Comparison of ENCODE assay signal across 8 cellular contexts in genomic region chr15:38389924-38390542, GRCh38.
DNase-seq lines count a peak whose midpoint lies in the region; ATAC-seq and TF ChIP-seq lines count a peak whose summit lies in the region.

No MANE protein-coding gene starts in this region.

- 69 to 71% (median 71%) methylated on average over 3 of the region's 3 CpGs for WGBS in heart left ventricle, 4 donors

- H3K9me3 Mint-ChIP-seq in CD4-positive, CD25-positive, alpha-beta regulatory T cell = peaks cover 0 to 3% (median 0%) of the 10 kb centered on the region in 7 donors
- no peaks in the 10 kb centered on the region for H3K9me3 Mint-ChIP-seq in activated naive CD4-positive, alpha-beta T cell treated with anti-CD3 and anti-CD28 coated beads, Interleukin-2, amount 10 ng/mL, durations not matched to agents 7 days and 5 days

- no peaks in the 10 kb centered on the region for H3K36me3 ChIP-seq in CD4-positive, CD25-positive, alpha-beta regulatory T cell (ENCODE audit: control insufficient read depth, insufficient read depth, low read length)
- H3K36me3 ChIP-seq in SK-N-MC (ENCODE audit: insufficient read depth, low read length) = no peaks in the 10 kb centered on the region
- H3K36me3 ChIP-seq in heart left ventricle = no peaks in the 10 kb centered on the region
- no peaks in the 10 kb centered on the region for H3K36me3 ChIP-seq in gastrocnemius medialis

- no peaks in the 10 kb centered on the region for H3K4me1 ChIP-seq in CD4-positive, CD25-positive, alpha-beta regulatory T cell (ENCODE audit: control insufficient read depth, insufficient read depth, low read length, poor library complexity, severe bottlenecking)
- no peaks in the 10 kb centered on the region for H3K4me1 ChIP-seq in heart left ventricle
- H3K4me1 ChIP-seq in gastrocnemius medialis = no peaks in the 10 kb centered on the region

- H3K27ac ChIP-seq in CD4-positive, CD25-positive, alpha-beta regulatory T cell (ENCODE audit: insufficient read depth, low read length, poor library complexity, severe bottlenecking) = no peak overlapping the region
- no peak overlapping the region for H3K27ac ChIP-seq in SK-N-MC
- H3K27ac ChIP-seq in heart left ventricle = no peak overlapping the region
- no peak overlapping the region for H3K27ac ChIP-seq in gastrocnemius medialis

- in situ Hi-C loops in gastrocnemius medialis (cut with MboI; ENCODE audit: low sequenced_read_pairs in 4 of 4) = no loop called here

- no peaks in the 10 kb centered on the region for H3K9me3 ChIP-seq in CD4-positive, CD25-positive, alpha-beta regulatory T cell (ENCODE audit: control insufficient read depth in 2 of 2, low read length in 2 of 2)
- H3K9me3 ChIP-seq in SK-N-MC (ENCODE audit: low read depth, low read length) (no peaks in the 10 kb centered on the region), heart left ventricle (peaks cover 0 to 7% (median 0%) of the 10 kb centered on the region in 12 donors), gastrocnemius medialis (no peaks in the 10 kb centered on the region)

- no peaks in the 10 kb centered on the region for H3K36me3 Mint-ChIP-seq in CD4-positive, CD25-positive, alpha-beta regulatory T cell
- no peaks in the 10 kb centered on the region for H3K36me3 Mint-ChIP-seq in activated naive CD4-positive, alpha-beta T cell treated with anti-CD3 and anti-CD28 coated beads, Interleukin-2, amount 10 ng/mL, durations not matched to agents 7 days and 5 days

- TF ChIP-seq POLR2A in heart left ventricle (IDR thresholded peaks at IDR 0.05) (no peak), gastrocnemius medialis (IDR thresholded peaks at IDR 0.05) (no peak)

- H3K4me1 Mint-ChIP-seq in CD4-positive, CD25-positive, alpha-beta regulatory T cell = no peaks in the 10 kb centered on the region
- no peaks in the 10 kb centered on the region for H3K4me1 Mint-ChIP-seq in activated naive CD4-positive, alpha-beta T cell treated with anti-CD3 and anti-CD28 coated beads, Interleukin-2, amount 10 ng/mL, durations not matched to agents 7 days and 5 days

- peak; percentile 20 to 56 (median 41) for DNase-seq in CD4-positive, CD25-positive, alpha-beta regulatory T cell
- DNase-seq in SK-N-MC (ENCODE audit: low read depth, low spot score) (peak; percentile 2), heart left ventricle (peak in 4 of 5 donors; percentile 36 to 64 (median 54)), gastrocnemius medialis (peak; percentile 10 to 33), OCI-M2 (lab: John Stamatoyannopoulos, UW; ENCODE audit: unreplicated experiment) (no peak)
- peak; percentile 74 for DNase-seq in activated naive CD4-positive, alpha-beta T cell treated with anti-CD3 and anti-CD28 coated beads, Interleukin-2, amount 10 ng/mL, durations not matched to agents 7 days and 5 days

- no peak overlapping the region for H3K4me3 Mint-ChIP-seq in CD4-positive, CD25-positive, alpha-beta regulatory T cell
- H3K4me3 Mint-ChIP-seq in activated naive CD4-positive, alpha-beta T cell treated with anti-CD3 and anti-CD28 coated beads, Interleukin-2, amount 10 ng/mL, durations not matched to agents 7 days and 5 days = no peak overlapping the region

- H3K9ac ChIP-seq in SK-N-MC (ENCODE audit: insufficient read length) = no peak overlapping the region

- H3K27ac Mint-ChIP-seq in CD4-positive, CD25-positive, alpha-beta regulatory T cell = no peak overlapping the region
- H3K27ac Mint-ChIP-seq in activated naive CD4-positive, alpha-beta T cell treated with anti-CD3 and anti-CD28 coated beads, Interleukin-2, amount 10 ng/mL, durations not matched to agents 7 days and 5 days = no peak overlapping the region

- TF ChIP-seq CTCF in heart left ventricle (IDR thresholded peaks at IDR 0.05) = peak; percentile 66 to 88 (median 77)
- TF ChIP-seq CTCF in gastrocnemius medialis (IDR thresholded peaks at IDR 0.05 in 4 of 5, conservative IDR thresholded peaks at IDR 0.05 in 1 of 5) = peak; percentile 32 to 68 (median 60)

- intact Hi-C loops in heart left ventricle (cut with DNase I) (loop anchor here in 6 of 10 donors (5.0 to 10.0 kb wide), 3 partner anchors 388 to 395 kb away; no protein-coding TSS in a partner anchor), gastrocnemius medialis (cut with DNase I; ENCODE audit: low total_unique reads) (loop anchor here (1.0 to 10.0 kb wide), 2 partner anchors 315 to 394 kb away; no protein-coding TSS in a partner anchor)

- ATAC-seq in CD4-positive, CD25-positive, alpha-beta regulatory T cell (ENCODE audit: low read depth in 2 of 2) = peak; percentile 40 to 65
- ATAC-seq in GM18909 (IDR thresholded peaks at IDR 0.05; ENCODE audit: poor library complexity, unreplicated experiment) (peak; percentile 85), HG03442 (IDR thresholded peaks at IDR 0.05; ENCODE audit: unreplicated experiment) (peak; percentile 94), heart left ventricle (peak in 2 of 4 donors; percentile 56 to 63), gastrocnemius medialis (peak in 1 of 2 donors; percentile 30)

- no peak overlapping the region for H3K4me3 ChIP-seq in CD4-positive, CD25-positive, alpha-beta regulatory T cell (ENCODE audit: low read depth, low read length)
- H3K4me3 ChIP-seq in SK-N-MC (no peak overlapping the region), heart left ventricle (no peak overlapping the region), gastrocnemius medialis (no peak overlapping the region)

- peaks cover 29% of the 10 kb centered on the region for H3K27me3 Mint-ChIP-seq in CD4-positive, CD25-positive, alpha-beta regulatory T cell
- H3K27me3 Mint-ChIP-seq in activated naive CD4-positive, alpha-beta T cell treated with anti-CD3 and anti-CD28 coated beads, Interleukin-2, amount 10 ng/mL, durations not matched to agents 7 days and 5 days = peaks cover 15% of the 10 kb centered on the region

- CTCF ChIA-PET in activated naive CD4-positive, alpha-beta T cell treated with anti-CD3 and anti-CD28 coated beads, Interleukin-2, amount 10 ng/mL, durations not matched to agents 7 days and 5 days (lab: Charles Lee) = interaction anchor here (0.8 to 1.9 kb wide), 6 partner anchors 8 to 422 kb away, joined by 3 to 5 read pairs (median 3); no protein-coding TSS in a partner anchor

- H3K27me3 ChIP-seq in CD4-positive, CD25-positive, alpha-beta regulatory T cell (ENCODE audit: control insufficient read depth, insufficient read depth, low read length) = peaks cover 4% of the 10 kb centered on the region
- H3K27me3 ChIP-seq in heart left ventricle = no peaks in the 10 kb centered on the region
- H3K27me3 ChIP-seq in gastrocnemius medialis = no peaks in the 10 kb centered on the region
